22 cellular contexts compared by ENCODE assay signal in the genomic region with DNA sequence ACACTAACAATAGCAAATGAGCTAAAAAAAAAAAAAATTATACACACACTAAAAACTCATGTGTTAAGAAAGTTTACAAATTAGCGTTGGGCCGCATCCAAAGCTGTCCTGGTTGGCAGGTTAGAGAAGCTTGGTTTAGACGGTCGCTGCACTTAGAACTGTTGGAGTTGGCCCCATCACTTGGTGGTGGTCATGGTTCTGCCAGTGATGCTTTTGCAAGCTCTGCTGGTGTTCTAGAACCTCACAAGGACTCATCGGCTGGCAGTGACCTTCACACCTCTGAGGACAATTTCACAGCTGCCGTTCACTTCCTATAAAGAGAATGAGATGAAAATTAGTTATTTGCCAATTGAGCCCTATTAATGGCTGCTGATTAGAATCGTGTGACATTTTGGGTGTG.
"Had no signal": no experiment of that assay in that cellular context is flagged by ENCODE, and none has a peak within 500 bp of the region (broad histone marks: within the 10 kb centered on the region; RNA-seq: fewer than 3 reads in every experiment).

No MANE protein-coding gene starts in this region.

- DNase-seq: colonic mucosa; cortex of kidney; dermis blood vessel endothelial cell; dorsolateral prefrontal cortex; effector CD4-positive, alpha-beta T cell; effector CD8-positive, alpha-beta T cell; effector memory CD4-positive, alpha-beta T cell; effector memory CD8-positive, alpha-beta T cell; endodermal cell; erythroblast; esophagus squamous epithelium; foreskin fibroblast; foreskin keratinocyte; foreskin melanocyte; gastrocnemius medialis; glutamatergic neuron; heart left ventricle had no signal

- H3K27ac ChIP-seq: colonic mucosa, coronary artery, epithelial cell of prostate, esophagus squamous epithelium, foreskin keratinocyte had no signal

- H3K9me3 ChIP-seq: colonic mucosa, esophagus muscularis mucosa, esophagus squamous epithelium, gastrocnemius medialis, gastroesophageal sphincter, heart left ventricle had no signal

- H3K27me3 ChIP-seq: colonic mucosa, dorsolateral prefrontal cortex, esophagus muscularis mucosa, esophagus squamous epithelium, foreskin keratinocyte, gastrocnemius medialis, gastroesophageal sphincter, heart left ventricle had no signal

- H3K36me3 ChIP-seq: colonic mucosa, gastrocnemius medialis had no signal

- H3K4me1 ChIP-seq: colonic mucosa, foreskin keratinocyte had no signal

- ATAC-seq: esophagus mucosa, foreskin keratinocyte, gastrocnemius medialis, gastroesophageal sphincter, heart left ventricle had no signal

- H3K4me3 ChIP-seq: colonic mucosa, coronary artery, dorsolateral prefrontal cortex, esophagus muscularis mucosa, esophagus squamous epithelium, gastrocnemius medialis, gastroesophageal sphincter, heart left ventricle had no signal
